Comparison of ENCODE assay signal across 13 cellular contexts in genomic region chr14:101122855-101123129, GRCh38.
"Had no signal": no experiment of that assay in that cellular context is flagged by ENCODE, and none has a peak within 500 bp of the region (broad histone marks: within the 10 kb centered on the region; RNA-seq: fewer than 3 reads in every experiment).

No MANE protein-coding gene starts in this region.

- H3K9me3 Mint-ChIP-seq: activated CD4-positive, alpha-beta memory T cell treated with anti-CD3 and anti-CD28 coated beads, Interleukin-2, amount 10 ng/mL, durations not matched to agents 7 days and 5 days; central memory CD8-positive, alpha-beta T cell; natural killer cell; stimulated activated effector memory CD8-positive, alpha-beta T cell treated with anti-CD3 and anti-CD28 coated beads, Interleukin-12 subunit alpha, Interleukin-12 subunit beta, amount 100 ng/mL, for 72 hours had no signal

- H3K4me3 Mint-ChIP-seq: activated CD4-positive, alpha-beta memory T cell treated with anti-CD3 and anti-CD28 coated beads, Interleukin-2, amount 10 ng/mL, durations not matched to agents 7 days and 5 days; central memory CD8-positive, alpha-beta T cell; effector memory CD8-positive, alpha-beta T cell; natural killer cell; stimulated activated effector memory CD8-positive, alpha-beta T cell treated with anti-CD3 and anti-CD28 coated beads, Interleukin-12 subunit alpha, Interleukin-12 subunit beta, amount 100 ng/mL, for 72 hours had no signal

- H3K4me1 ChIP-seq: tibial artery had no signal

- H3K27me3 ChIP-seq: ovary, tibial artery, uterus had no signal

- H3K36me3 Mint-ChIP-seq: brain; natural killer cell; stimulated activated effector memory CD8-positive, alpha-beta T cell treated with anti-CD3 and anti-CD28 coated beads, Interleukin-12 subunit alpha, Interleukin-12 subunit beta, amount 100 ng/mL, for 72 hours had no signal

- H3K4me1 Mint-ChIP-seq: central memory CD8-positive, alpha-beta T cell had no signal

- H3K27ac Mint-ChIP-seq: activated CD4-positive, alpha-beta memory T cell treated with anti-CD3 and anti-CD28 coated beads, Interleukin-2, amount 10 ng/mL, durations not matched to agents 7 days and 5 days; effector memory CD8-positive, alpha-beta T cell; stimulated activated effector memory CD8-positive, alpha-beta T cell treated with anti-CD3 and anti-CD28 coated beads, Interleukin-12 subunit alpha, Interleukin-12 subunit beta, amount 100 ng/mL, for 72 hours had no signal

- H3K36me3 ChIP-seq: ovary, tibial artery, uterus had no signal

- H3K9me3 ChIP-seq: ovary, tibial artery, uterus had no signal

- H3K4me3 ChIP-seq: lung, ovary, skin epidermis, tibial artery, uterus had no signal

- DNase-seq: activated CD4-positive, alpha-beta memory T cell treated with anti-CD3 and anti-CD28 coated beads, Interleukin-2, amount 10 ng/mL, durations not matched to agents 7 days and 5 days; amygdala; natural killer cell; ovary; T-helper 9 cell had no signal
